Comparison of ENCODE assay signal across 19 cellular contexts in the genomic region with DNA sequence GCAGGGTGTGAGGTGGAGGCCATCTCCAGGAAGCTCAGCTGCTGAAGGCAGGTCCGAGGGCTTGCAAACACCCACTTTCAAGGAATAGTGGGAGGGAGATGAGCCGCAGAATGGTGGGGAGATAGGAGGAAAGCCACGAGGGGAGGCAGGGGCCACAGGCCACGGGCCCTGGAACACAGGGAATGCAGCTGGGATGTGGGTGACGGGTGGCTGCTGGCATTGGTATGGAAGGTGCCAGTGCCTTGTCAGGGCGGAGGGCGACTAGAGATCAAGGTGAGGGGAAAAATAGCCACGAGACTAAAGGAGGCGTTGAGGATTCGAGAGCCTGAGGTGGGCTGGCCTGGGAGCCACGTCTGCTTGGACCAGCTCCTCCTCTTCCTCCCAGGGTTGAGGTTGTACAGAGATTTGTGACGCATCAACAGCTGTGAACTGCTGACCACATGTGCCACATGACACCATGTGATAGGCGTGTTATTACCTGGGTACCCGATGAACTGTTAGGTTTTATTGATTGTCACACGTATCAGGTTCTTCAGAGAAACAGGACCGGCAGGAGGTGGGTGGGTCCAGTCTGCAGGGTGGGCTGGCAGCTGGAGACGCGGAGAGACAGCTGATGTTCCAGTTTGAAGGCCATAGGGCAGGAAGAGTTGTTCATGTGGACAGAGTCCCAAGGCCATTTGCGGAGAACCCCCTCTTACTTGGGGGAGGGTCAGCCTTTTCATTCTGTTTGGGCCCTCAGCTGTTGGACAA. TPM values are rescaled to one million over a fixed set of nuclear protein-coding genes. Genes with fewer than 3 reads are reported as not detected.
DNase-seq lines count a peak whose midpoint lies in the region; ATAC-seq, FAIRE-seq and TF ChIP-seq lines count a peak whose summit lies in the region.
"Had no signal": no experiment of that assay in that cellular context is flagged by ENCODE, and none has a peak within 500 bp of the region (broad histone marks: within the 10 kb centered on the region; RNA-seq: fewer than 3 reads in every experiment).

No MANE protein-coding gene starts in this region.

- H2BK120ac ChIP-seq in IMR-90 (ENCODE audit: low read depth, low read length) (no peak overlapping the region), H1 (replicated peaks; ENCODE audit: low read depth, low read length) (no peak overlapping the region)

- H3K4me2 ChIP-seq in IMR-90 (ENCODE audit: low read depth, low read length) = no peak overlapping the region
- H3K4me2 ChIP-seq in H1 (ENCODE audit: insufficient read depth in 1 of 2, low read depth in 2 of 2, low read length in 2 of 2) = no peak overlapping the region

- H3K23me2 ChIP-seq in H1 (ENCODE audit: low read depth, low read length) = no peaks in the 10 kb centered on the region

- H3K9me3 ChIP-seq in IMR-90 (ENCODE audit: control insufficient read depth, insufficient read depth, low read length) (no peaks in the 10 kb centered on the region), H1 (ENCODE audit: insufficient read depth in 2 of 2, low read depth in 1 of 2, low read length in 1 of 2) (no peaks in the 10 kb centered on the region), gastrocnemius medialis (no peaks in the 10 kb centered on the region)
- H3K9me3 ChIP-seq: tibial nerve had no signal

- TF ChIP-seq RAD21 in IMR-90 (IDR thresholded peaks at IDR 0.05; ENCODE audit: low read length) (no peak), H1 (IDR thresholded peaks at IDR 0.05 in 1 of 2, conservative IDR thresholded peaks at IDR 0.05 in 1 of 2; ENCODE audit: low read depth in 2 of 2, low read length in 2 of 2) (no peak)

- no peak overlapping the region for H3K18ac ChIP-seq in IMR-90 (ENCODE audit: low read depth, low read length)
- H3K18ac ChIP-seq in H1 (ENCODE audit: extremely low read depth, low read length) = no peak overlapping the region

- H2AK5ac ChIP-seq in IMR-90 (ENCODE audit: low read depth, low read length) = no peak overlapping the region
- H2AK5ac ChIP-seq in H1 (ENCODE audit: low read depth, low read length) = peak overlapping the region; percentile 72; the same call in 1 of the 2 replicates

- no peak overlapping the region for H2AK9ac ChIP-seq in IMR-90 (replicated peaks; ENCODE audit: low read depth, low read length, poor library complexity)

- dilution Hi-C loops in IMR-90 (cut with HindIII; ENCODE audit: low sequenced_read_pairs, unreplicated experiment) = no loop called here

- no peak overlapping the region for H3K4me3 Mint-ChIP-seq in naive B cell
- H3K4me3 Mint-ChIP-seq: activated naive CD8-positive, alpha-beta T cell treated with anti-CD3 and anti-CD28 coated beads, Interleukin-2, amount 10 ng/mL, durations not matched to agents 7 days and 5 days; CD8-positive, alpha-beta T cell had no signal

- H3K56ac ChIP-seq in IMR-90 (ENCODE audit: extremely low read depth, insufficient read depth, low read length) = no peak overlapping the region
- no peak overlapping the region for H3K56ac ChIP-seq in H1 (replicated peaks; ENCODE audit: insufficient read length, low read depth, low read length)

- H3K27me3 ChIP-seq in IMR-90 (ENCODE audit: control insufficient read depth, insufficient read depth, low read length) (no peaks in the 10 kb centered on the region), H1 (replicated peaks in 1 of 4; ENCODE audit: control insufficient read depth in 3 of 4, extremely low read depth in 1 of 4, insufficient read depth in 3 of 4, low read length in 3 of 4) (no peaks in the 10 kb centered on the region), gastrocnemius medialis (no peaks in the 10 kb centered on the region)
- H3K27me3 ChIP-seq: tibial nerve had no signal

- H4K5ac ChIP-seq in IMR-90 (ENCODE audit: low read depth, low read length) (no peak overlapping the region), H1 (ENCODE audit: insufficient read length, low read depth, low read length) (no peak overlapping the region)

- H2BK20ac ChIP-seq in IMR-90 (ENCODE audit: low read depth, low read length) (no peak overlapping the region), H1 (ENCODE audit: low read length) (no peak overlapping the region)

- no peaks in the 10 kb centered on the region for H3K27me3 Mint-ChIP-seq in naive B cell
- H3K27me3 Mint-ChIP-seq: activated naive CD8-positive, alpha-beta T cell treated with anti-CD3 and anti-CD28 coated beads, Interleukin-2, amount 10 ng/mL, durations not matched to agents 7 days and 5 days had no signal

- H3K79me1 ChIP-seq in IMR-90 (ENCODE audit: low read depth in 1 of 2, low read length in 2 of 2) (peaks cover 15 to 28% of the 10 kb centered on the region in 2 experiments; a peak in 1 of 4 replicates), H1 (ENCODE audit: low read depth, low read length) (peaks cover 29% of the 10 kb centered on the region)

- no peak overlapping the region for H3K4me3 ChIP-seq in IMR-90 (ENCODE audit: insufficient read depth, low read depth, low read length)
- no peak overlapping the region for H3K4me3 ChIP-seq in H1 (ENCODE audit: extremely low read depth in 1 of 4, insufficient read depth in 2 of 4, low read depth in 3 of 4, low read length in 4 of 4)
- no peak overlapping the region for H3K4me3 ChIP-seq in gastrocnemius medialis
- H3K4me3 ChIP-seq: tibial nerve had no signal

- TF ChIP-seq CTCF in IMR-90 (conservative IDR thresholded peaks at IDR 0.05; ENCODE audit: low read depth, low read length) (no peak), H1 (IDR thresholded peaks at IDR 0.05; ENCODE audit: control extremely low read depth in 1 of 3, insufficient read depth in 1 of 3, low read depth in 1 of 3, low read length in 3 of 3) (no peak), gastrocnemius medialis (IDR thresholded peaks at IDR 0.05 in 4 of 5, conservative IDR thresholded peaks at IDR 0.05 in 1 of 5) (no peak)

- H3K23ac ChIP-seq in IMR-90 (ENCODE audit: low read depth, low read length) (no peak overlapping the region), H1 (ENCODE audit: insufficient read length) (no peak overlapping the region)

- H4K8ac ChIP-seq in IMR-90 (ENCODE audit: low read depth in 2 of 2, low read length in 2 of 2) (no peak overlapping the region), H1 (ENCODE audit: extremely low read depth, insufficient read depth, low read length) (no peak overlapping the region)

- in situ Hi-C loops in IMR-90 (cut with MboI; ENCODE audit: low sequenced_read_pairs) = no loop called here
- in situ Hi-C loops in gastrocnemius medialis (cut with MboI; ENCODE audit: low sequenced_read_pairs in 4 of 4) = loop anchor here in 2 of 4 donors (10.0 kb wide), 2 partner anchors 56 to 136 kb away; a partner anchor contains a TSS

- peak overlapping the region in 4 of 6 donors; percentile 54 to 85 (median 68) for H3K27ac Mint-ChIP-seq in naive B cell
- H3K27ac Mint-ChIP-seq: activated naive CD8-positive, alpha-beta T cell treated with anti-CD3 and anti-CD28 coated beads, Interleukin-2, amount 10 ng/mL, durations not matched to agents 7 days and 5 days; CD8-positive, alpha-beta T cell had no signal

- H2BK5ac ChIP-seq in IMR-90 (ENCODE audit: low read depth, low read length, poor library complexity, severe bottlenecking) = no peak overlapping the region
- H2BK5ac ChIP-seq in H1 (ENCODE audit: low read depth, low read length) = no peak overlapping the region

- FAIRE-seq in H1 (lab: Jason Lieb, UNC) = no peak

- DNase-seq in IMR-90 = no peak
- no peak for DNase-seq in H1 (ENCODE audit: low read depth in 1 of 2, low spot score in 2 of 2)
- DNase-seq in naive B cell = no peak
- no peak for DNase-seq in gastrocnemius medialis
- DNase-seq in NCI-H1930 (lab: John Stamatoyannopoulos, UW) = no peak
- DNase-seq in NCI-H510A treated with DMSO at 0.1 percent for 48 hours (lab: John Stamatoyannopoulos, UW) = no peak
- DNase-seq: activated CD4-positive, alpha-beta T cell treated with anti-CD3 and anti-CD28 coated beads, Interleukin-2, amount 50 U/mL, for 4 hours; activated naive CD8-positive, alpha-beta T cell treated with anti-CD3 and anti-CD28 coated beads, Interleukin-2, amount 10 ng/mL, durations not matched to agents 7 days and 5 days; CD8-positive, alpha-beta T cell; NCI-H1092; NCI-H187; NCI-H774; stimulated activated CD4-positive, alpha-beta T cell treated with anti-CD3 and anti-CD28 coated beads, Interleukin-15, amount 100 ng/mL, for 24 hours; T-helper 9 cell; WERI-Rb-1 had no signal

- H2AFZ ChIP-seq in IMR-90 (replicated peaks; ENCODE audit: low read length, poor library complexity) = peak overlapping the region; percentile 19
- H2AFZ ChIP-seq in H1 (ENCODE audit: low read length) = no peak overlapping the region

- CTCF ChIA-PET in IMR-90 (lab: Yijun Ruan, JAX) = interaction anchor here (2.1 kb wide), 1 partner anchor 54 kb away, joined by 11 read pairs; no protein-coding TSS in a partner anchor
- CTCF ChIA-PET in H1 (lab: Charles Lee; ENCODE audit: partially characterized antibody) = interaction anchor here (1.1 to 12.5 kb wide), 3 partner anchors 9 to 45 kb away, joined by 3 to 471 read pairs (median 105); no protein-coding TSS in a partner anchor

- peaks cover 11% of the 10 kb centered on the region for H3K4me1 ChIP-seq in IMR-90 (ENCODE audit: control insufficient read depth, insufficient read depth, low read length)
- peaks cover 16 to 33% (median 19%) of the 10 kb centered on the region in 4 experiments for H3K4me1 ChIP-seq in H1 (replicated peaks in 1 of 4; ENCODE audit: control insufficient read depth in 3 of 4, insufficient read depth in 4 of 4, low read length in 3 of 4)
- peaks cover 91 to 93% of the 10 kb centered on the region in 2 donors for H3K4me1 ChIP-seq in gastrocnemius medialis

- H4K20me1 ChIP-seq in IMR-90 (ENCODE audit: insufficient read depth, low read length) (peaks cover 5% of the 10 kb centered on the region; the same call in 1 of the 2 replicates), H1 (replicated peaks in 1 of 2; ENCODE audit: control insufficient read depth in 1 of 2, insufficient read depth in 2 of 2, low read length in 2 of 2) (peaks cover 21 to 38% of the 10 kb centered on the region in 2 experiments)

- no TSS peak for BruUV-seq in IMR-90 (replicated peaks; lab: Mats Ljungman, UMichigan)

- H3K14ac ChIP-seq in IMR-90 (replicated peaks; ENCODE audit: low read depth, low read length) (no peak overlapping the region), H1 (ENCODE audit: insufficient read length) (no peak overlapping the region)

- H3K9me1 ChIP-seq in IMR-90 (ENCODE audit: insufficient read depth, low read length) = peaks cover 3% of the 10 kb centered on the region; the same call in 1 of the 2 replicates

- no peaks in the 10 kb centered on the region for H3K36me3 Mint-ChIP-seq in naive B cell
- H3K36me3 Mint-ChIP-seq: activated naive CD8-positive, alpha-beta T cell treated with anti-CD3 and anti-CD28 coated beads, Interleukin-2, amount 10 ng/mL, durations not matched to agents 7 days and 5 days; CD8-positive, alpha-beta T cell had no signal

- no peak overlapping the region for H3K27ac ChIP-seq in IMR-90 (ENCODE audit: insufficient read depth, low read length)
- H3K27ac ChIP-seq in H1 (ENCODE audit: low read depth, low read length) = no peak overlapping the region
- peak overlapping the region; percentile 97 to 100 (median 99) for H3K27ac ChIP-seq in gastrocnemius medialis
- H3K27ac ChIP-seq: tibial nerve, WERI-Rb-1 had no signal

- POLR2A ChIA-PET in IMR-90 (lab: Charles Lee; ENCODE audit: unreplicated experiment) (no interaction called here), H1 (lab: Charles Lee; ENCODE audit: partially characterized antibody) (interaction anchor here (0.8 to 10.4 kb wide), 6 partner anchors 9 to 53 kb away, joined by 3 to 100 read pairs (median 4); a partner anchor contains a TSS)

- no peak overlapping the region for H2BK12ac ChIP-seq in H1 (ENCODE audit: low read depth, low read length)

- TF ChIP-seq POLR2A in IMR-90 (IDR thresholded peaks at IDR 0.05; ENCODE audit: low read depth, low read length) = no peak
- no peak for TF ChIP-seq POLR2A in H1 (IDR thresholded peaks at IDR 0.05; ENCODE audit: control extremely low read depth in 1 of 2, low read depth in 2 of 2, low read length in 2 of 2)
- peak; percentile 38 to 55 for TF ChIP-seq POLR2A in gastrocnemius medialis (IDR thresholded peaks at IDR 0.05)

- H3K36me3 ChIP-seq in IMR-90 (ENCODE audit: control insufficient read depth, insufficient read depth, low read length) = no peaks in the 10 kb centered on the region
- H3K36me3 ChIP-seq in H1 (ENCODE audit: control insufficient read depth in 2 of 4, insufficient read depth in 4 of 4, low read length in 3 of 4) = no peaks in the 10 kb centered on the region
- no peaks in the 10 kb centered on the region for H3K36me3 ChIP-seq in gastrocnemius medialis
- H3K36me3 ChIP-seq: tibial nerve, WERI-Rb-1 had no signal

- H3K9me3 Mint-ChIP-seq in naive B cell = no peaks in the 10 kb centered on the region
- H3K9me3 Mint-ChIP-seq: activated naive CD8-positive, alpha-beta T cell treated with anti-CD3 and anti-CD28 coated beads, Interleukin-2, amount 10 ng/mL, durations not matched to agents 7 days and 5 days; CD8-positive, alpha-beta T cell had no signal

- H2BK15ac ChIP-seq in IMR-90 (ENCODE audit: low read depth, low read length) (no peak overlapping the region), H1 (ENCODE audit: low read length) (0 out of 2 replicates have a peak overlapping the region, but pooled peaks have one; percentile 18)

- no peak for TF ChIP-seq EP300 in H1 (IDR thresholded peaks at IDR 0.05; ENCODE audit: borderline replicate concordance in 1 of 2, low read depth in 2 of 2, low read length in 2 of 2)

- H3K4me1 Mint-ChIP-seq in naive B cell = peaks cover 10 to 16% (median 11%) of the 10 kb centered on the region in 3 donors

- H3K9ac ChIP-seq in IMR-90 (ENCODE audit: low read depth, low read length) = no peak overlapping the region
- no peak overlapping the region for H3K9ac ChIP-seq in H1 (replicated peaks in 1 of 4; ENCODE audit: extremely low read depth in 1 of 4, low read depth in 3 of 4, low read length in 3 of 4)

- H3K79me2 ChIP-seq in H1 (ENCODE audit: control insufficient read depth in 1 of 2, insufficient read depth in 2 of 2, low read length in 2 of 2) = peaks cover 9 to 94% of the 10 kb centered on the region in 2 experiments

- intact Hi-C loops in IMR-90 (cut with micrococcal nuclease) (no loop called here), gastrocnemius medialis (cut with DNase I; ENCODE audit: low total_unique reads) (no loop called here)

- H4K91ac ChIP-seq in IMR-90 (ENCODE audit: insufficient read depth, low read depth, low read length) = no peak overlapping the region; the same call in 1 of the 2 replicates
- H4K91ac ChIP-seq in H1 (replicated peaks; ENCODE audit: insufficient read length, low read length) = no peak overlapping the region

- H3K4ac ChIP-seq in IMR-90 (ENCODE audit: low read depth, low read length) (no peak overlapping the region), H1 (replicated peaks; ENCODE audit: insufficient read length, low read depth, low read length) (no peak overlapping the region)

- 92% methylated on average over 9 of the region's 19 CpGs; no CpG with 5 or more reads in 1 of the 2 experiments for WGBS in IMR-90 (ENCODE audit: extremely low coverage in 2 of 2, insufficient read length in 1 of 2), 2 experiments
- WGBS in H1 (ENCODE audit: extremely low coverage in 1 of 2, insufficient coverage in 1 of 2, insufficient read length in 1 of 2, insufficient replicate concordance in 2 of 2, low coverage in 1 of 2, low lambda C conversion rate in 2 of 2, missing lambda C conversion rate in 1 of 2), 2 experiments = 82% methylated on average over 18 of the region's 19 CpGs; no CpG with 5 or more reads in 1 of the 2 experiments

- ATAC-seq in IMR-90 (ENCODE audit: low read depth) (no peak), naive B cell (ENCODE audit: low read depth in 2 of 2) (no peak), gastrocnemius medialis (peak in 1 of 2 donors; percentile 8), GM18909 (IDR thresholded peaks at IDR 0.05; ENCODE audit: poor library complexity, unreplicated experiment) (no peak), HG02973 (IDR thresholded peaks at IDR 0.05; ENCODE audit: unreplicated experiment) (no peak)
- ATAC-seq: CD8-positive, alpha-beta T cell; HCT116 had no signal

RNA-seq across cellular contexts. Expression of a gene that starts 9.9 kb away (rescaled TPM):
- 4.7 and 5.4 TPM in 2 replicates for total RNA-seq in IMR-90 (2012; rRNA removed)
- polyA plus RNA-seq in IMR-90 (2012; rRNA removed) = 4.7 and 5.5 TPM in 2 replicates
- polyA plus RNA-seq in IMR-90 (2012; cell fraction: cytosol; rRNA removed) = 8.4 and 12.8 TPM in 2 replicates
- 24.6 and 26.9 TPM in 2 replicates for polyA plus RNA-seq in IMR-90 (2012; cell fraction: nucleus; rRNA removed; ENCODE audit: low replicate concordance)
- total RNA-seq in H1 (2021; fragmentation: NEBNext Ultra II Directional; extraction: Animal tissue kit (Norgen Biotek cat#: 25700)) = 135 and 140 TPM in 2 replicates
- polyA plus RNA-seq in H1 (2011; rRNA removed) = 102 and 146 TPM in 2 replicates
- 83.6 TPM for polyA plus RNA-seq in H1 (2011; cell fraction: cytosol; rRNA removed)
- polyA plus RNA-seq in H1 (2011; cell fraction: nucleus; rRNA removed) = 162 TPM
- 132 to 157 TPM (median 152 TPM) in 4 replicates for polyA plus RNA-seq in H1 (2012, experiment 1 of 2)
- polyA plus RNA-seq in H1 (2012, experiment 2 of 2) = 207 TPM
- 90.4 TPM for polyA plus RNA-seq in H1 (2013, experiment 1 of 2)
- polyA plus RNA-seq in H1 (2013, experiment 2 of 2) = 90.8 TPM
- polyA minus RNA-seq in H1 (2011; rRNA and poly(A)+ RNA removed) = 46.3 and 73.7 TPM in 2 replicates
- polyA minus RNA-seq in H1 (2011; cell fraction: cytosol; rRNA and poly(A)+ RNA removed) = 42.6 TPM
- polyA minus RNA-seq in H1 (2011; cell fraction: nucleus; rRNA and poly(A)+ RNA removed) = 46.7 TPM
- 10 to 100 TPM in 5 of 6 donors, 1 to 10 TPM in 1; 9.9 to 18.6 (median 13.0) TPM for polyA plus RNA-seq in naive B cell (ENCODE audit: low read depth in 6 of 6)
- 100 to 1,000 TPM; 245 to 391 (median 274) TPM for total RNA-seq in gastrocnemius medialis

Comparison
In these comparisons a context has a peak if more than half of its experiments do, and no peak if none do; other contexts are left out.
1. H3K27ac ChIP-seq: peak in gastrocnemius medialis (4 of 4); none in IMR-90 (single experiment) and H1 (single experiment).
2. POLR2A ChIP-seq: peak in gastrocnemius medialis (2 of 2); none in IMR-90 (single experiment) and H1 (0 of 2).
3. RNA of a gene that starts 9.9 kb away (total RNA-seq): 245 to 391 TPM in gastrocnemius medialis and 135 to 140 TPM in H1; 4.7 to 5.4 TPM in IMR-90; every median in the first group is over 10 times any median in the second.